ENCODE assay signal across 16 cellular contexts in the genomic region with DNA sequence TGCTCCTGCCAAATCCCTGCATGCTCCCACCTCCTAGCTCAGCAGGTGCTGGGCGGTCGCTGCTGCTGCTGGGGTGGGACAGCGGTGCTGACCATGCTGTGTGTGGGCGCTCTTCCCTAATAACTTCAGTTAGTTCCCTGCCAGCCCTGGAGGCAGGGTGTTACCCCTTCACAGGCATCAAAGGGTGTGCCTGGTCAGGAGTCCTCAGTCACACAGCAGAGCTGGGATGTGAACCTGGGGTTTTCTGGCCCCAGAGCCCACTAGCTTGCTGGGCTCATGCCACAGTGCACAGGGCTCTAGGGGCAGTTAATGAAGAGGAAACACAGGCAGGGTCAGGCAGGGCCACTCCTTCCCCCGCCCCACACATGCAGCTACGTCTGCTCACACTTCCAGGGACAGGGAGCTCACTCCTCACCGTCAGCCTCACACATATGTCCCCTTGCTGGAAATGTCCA. TPM values are rescaled to one million over a fixed set of nuclear protein-coding genes. Genes with fewer than 3 reads are reported as not detected.
DNase-seq lines count a peak whose midpoint lies in the region; ATAC-seq and TF ChIP-seq lines count a peak whose summit lies in the region.
"Had no signal": no experiment of that assay in that cellular context is flagged by ENCODE, and none has a peak within 500 bp of the region (broad histone marks: within the 10 kb centered on the region; RNA-seq: fewer than 3 reads in every experiment).

No MANE protein-coding gene starts in this region.

- ATAC-seq in foreskin keratinocyte (no peak), HG03097 (IDR thresholded peaks at IDR 0.05; ENCODE audit: low FRiP score, unreplicated experiment) (no peak)
- ATAC-seq: esophagus mucosa, left lobe of liver had no signal

- H2AK5ac ChIP-seq in mesenchymal stem cell (ENCODE audit: low read length, severe bottlenecking) = peak overlapping the region; percentile 80

- no peaks in the 10 kb centered on the region for H3K9me3 ChIP-seq in BLaER1 treated with 17β-estradiol and CSF1 and Interleukin-3, amounts not matched to agents 10 nM and 100 nM (replicated peaks in 1 of 11)
- no peaks in the 10 kb centered on the region for H3K9me3 ChIP-seq in colonic mucosa
- no peaks in the 10 kb centered on the region for H3K9me3 ChIP-seq in mesenchymal stem cell (ENCODE audit: control insufficient read depth, low read length)
- no peaks in the 10 kb centered on the region for H3K9me3 ChIP-seq in spleen
- H3K9me3 ChIP-seq: ovary had no signal

- TF ChIP-seq CTCF in colonic mucosa (IDR thresholded peaks at IDR 0.05) (no peak), spleen (IDR thresholded peaks at IDR 0.05 in 8 of 11, conservative IDR thresholded peaks at IDR 0.05 in 3 of 11) (no peak), foreskin keratinocyte (conservative IDR thresholded peaks at IDR 0.05) (no peak)

- peaks cover 87 to 100% (median 95%) of the 10 kb centered on the region in 10 experiments for H3K4me1 ChIP-seq in BLaER1 treated with 17β-estradiol and CSF1 and Interleukin-3, amounts not matched to agents 10 nM and 100 nM
- peaks cover 20% of the 10 kb centered on the region for H3K4me1 ChIP-seq in colonic mucosa
- peaks cover 68% of the 10 kb centered on the region for H3K4me1 ChIP-seq in mesenchymal stem cell (ENCODE audit: control insufficient read depth, insufficient read depth, low read depth, low read length)
- H3K4me1 ChIP-seq in spleen = peaks cover 59 to 100% (median 87%) of the 10 kb centered on the region in 6 donors
- peaks cover 10% of the 10 kb centered on the region for H3K4me1 ChIP-seq in foreskin keratinocyte

- no peaks in the 10 kb centered on the region for H4K20me1 ChIP-seq in BLaER1 treated with 17β-estradiol and CSF1 and Interleukin-3, amounts not matched to agents 10 nM and 100 nM

- H3K9ac ChIP-seq in BLaER1 treated with 17β-estradiol and CSF1 and Interleukin-3, amounts not matched to agents 10 nM and 100 nM = peak overlapping the region in 3 of 11 experiments; percentile 27 to 57 (median 39); a peak in 2 of 22 replicates
- H3K9ac ChIP-seq in colonic mucosa (ENCODE audit: low read depth in 2 of 2, low read length in 2 of 2) (no peak overlapping the region), mesenchymal stem cell (ENCODE audit: low read length) (no peak overlapping the region)

- DNase-seq in colonic mucosa (peak; percentile 28), mesenchymal stem cell (no peak), spleen (no peak), foreskin keratinocyte (no peak), HPDE6-E6E7 (ENCODE audit: extremely low spot score) (no peak), NCI-H1105 (lab: John Stamatoyannopoulos, UW) (no peak)
- DNase-seq: activated effector memory CD4-positive, alpha-beta T cell treated with Interleukin-2 at 50 U/mL for 16 hours; hypothalamus; NCI-H2029; NCI-H524; SW 1271 had no signal

- peak overlapping the region in 10 of 11 experiments; percentile 23 to 53 (median 39); a peak in 13 of 22 replicates for H3K27ac ChIP-seq in BLaER1 treated with 17β-estradiol and CSF1 and Interleukin-3, amounts not matched to agents 10 nM and 100 nM
- H3K27ac ChIP-seq in colonic mucosa = peak overlapping the region; percentile 51
- no peak overlapping the region for H3K27ac ChIP-seq in mesenchymal stem cell (ENCODE audit: low read length, poor library complexity, severe bottlenecking)
- peak overlapping the region; percentile 35 to 96 (median 90) for H3K27ac ChIP-seq in spleen
- H3K27ac ChIP-seq in foreskin keratinocyte = no peak overlapping the region
- H3K27ac ChIP-seq: ovary had no signal

- H2AFZ ChIP-seq in mesenchymal stem cell (ENCODE audit: low read depth, low read length) = no peak overlapping the region

- H3K23ac ChIP-seq in mesenchymal stem cell (ENCODE audit: low read length in 2 of 2) = no peak overlapping the region

- no peaks in the 10 kb centered on the region for H3K36me3 ChIP-seq in BLaER1 treated with 17β-estradiol and CSF1 and Interleukin-3, amounts not matched to agents 10 nM and 100 nM
- H3K36me3 ChIP-seq in colonic mucosa (no peaks in the 10 kb centered on the region), mesenchymal stem cell (ENCODE audit: control insufficient read depth in 1 of 2, insufficient read depth in 2 of 2, low read depth in 1 of 2, low read length in 2 of 2) (no peaks in the 10 kb centered on the region), spleen (no peaks in the 10 kb centered on the region)
- H3K36me3 ChIP-seq: ovary had no signal

- peak overlapping the region; percentile 7 to 99 (median 36); a peak in 16 of 22 replicates for H3K4me2 ChIP-seq in BLaER1 treated with 17β-estradiol and CSF1 and Interleukin-3, amounts not matched to agents 10 nM and 100 nM
- no peak overlapping the region for H3K4me2 ChIP-seq in mesenchymal stem cell (ENCODE audit: low read length, poor library complexity, severe bottlenecking)

- no peak for TF ChIP-seq POLR2A in spleen (IDR thresholded peaks at IDR 0.05)

- H2BK120ac ChIP-seq in mesenchymal stem cell (ENCODE audit: low read depth, low read length) = peak overlapping the region; percentile 83

- H3K14ac ChIP-seq in mesenchymal stem cell (ENCODE audit: low read length in 2 of 2) = peak overlapping the region; percentile 20 to 35

- H3K4ac ChIP-seq in mesenchymal stem cell (ENCODE audit: low read depth in 1 of 2, low read length in 2 of 2) = peak overlapping the region in 1 of 2 experiments; percentile 84

- H2BK5ac ChIP-seq in mesenchymal stem cell (ENCODE audit: low read depth, low read length, poor library complexity, severe bottlenecking) = no peak overlapping the region

- H4K91ac ChIP-seq in mesenchymal stem cell (ENCODE audit: low read length) = peak overlapping the region; percentile 98

- peak overlapping the region; percentile 97 for H4K8ac ChIP-seq in mesenchymal stem cell (ENCODE audit: low read length)

- H3K27me3 ChIP-seq in BLaER1 treated with 17β-estradiol and CSF1 and Interleukin-3, amounts not matched to agents 10 nM and 100 nM = no peaks in the 10 kb centered on the region
- H3K27me3 ChIP-seq in colonic mucosa (no peaks in the 10 kb centered on the region), mesenchymal stem cell (ENCODE audit: control insufficient read depth in 1 of 2, insufficient read depth in 1 of 2, low read length in 2 of 2) (no peaks in the 10 kb centered on the region), spleen (replicated peaks in 1 of 7) (peaks cover 0 to 12% (median 0%) of the 10 kb centered on the region in 7 donors), foreskin keratinocyte (no peaks in the 10 kb centered on the region)
- H3K27me3 ChIP-seq: ovary had no signal

- H3K4me3 ChIP-seq in BLaER1 treated with 17β-estradiol and CSF1 and Interleukin-3, amounts not matched to agents 10 nM and 100 nM = no peak overlapping the region
- H3K4me3 ChIP-seq in colonic mucosa (no peak overlapping the region), mesenchymal stem cell (ENCODE audit: insufficient read depth in 1 of 2, low read depth in 1 of 2, low read length in 2 of 2) (no peak overlapping the region), spleen (no peak overlapping the region)
- H3K4me3 ChIP-seq: ovary had no signal

- intact Hi-C loops in colonic mucosa (cut with DNase I) (no loop called here), spleen (cut with DNase I; ENCODE audit: low total_unique reads) (no loop called here)

- H3K79me1 ChIP-seq in mesenchymal stem cell (replicated peaks; ENCODE audit: low read length, poor library complexity, severe bottlenecking) = no peaks in the 10 kb centered on the region

- WGBS in mesenchymal stem cell = 89% methylated on average over 7 of the region's 7 CpGs
- 70 to 92% (median 78%) methylated on average over 6 to 7 of the region's 7 CpGs for WGBS in spleen, 5 donors

- peak overlapping the region; percentile 87 to 96 for H2BK12ac ChIP-seq in mesenchymal stem cell (ENCODE audit: low read length in 2 of 2)

- H2BK15ac ChIP-seq in mesenchymal stem cell (ENCODE audit: low read depth, poor library complexity, severe bottlenecking) = peak overlapping the region; percentile 92

- H3K18ac ChIP-seq in mesenchymal stem cell (ENCODE audit: low read depth in 1 of 2, low read length in 2 of 2) = peak overlapping the region; percentile 80 to 87

RNA-seq across cellular contexts. Expression of gene PLXND1, which starts 16.0 kb away (rescaled TPM):
- total RNA-seq in colonic mucosa (10 to 100 TPM; 25.6 to 26.7 TPM), spleen (100 to 1,000 TPM; 121 to 238 (median 170) TPM), foreskin keratinocyte (1.8 and 3.1 TPM in 2 replicates)
- polyA plus RNA-seq in mesenchymal stem cell (2013, experiment 1 of 2) = 288 TPM
- 288 TPM for polyA plus RNA-seq in mesenchymal stem cell (2013, experiment 2 of 2)
- polyA plus RNA-seq in spleen (10 to 100 TPM; 44.4 to 97.9 (median 79.2) TPM), foreskin keratinocyte (1.3 and 2.5 TPM in 2 replicates)

Comparison
In these comparisons a context has a peak if more than half of its experiments do, and no peak if none do; other contexts are left out.
1. H3K27ac ChIP-seq: peak in BLaER1 treated with 17β-estradiol and CSF1 and Interleukin-3, amounts not matched to agents 10 nM and 100 nM (10 of 11), colonic mucosa (single experiment) and spleen (8 of 8); none in mesenchymal stem cell (single experiment) and foreskin keratinocyte (single experiment).
2. RNA of gene PLXND1, which starts 16.0 kb away (total RNA-seq): 121 to 238 TPM in spleen; 25.6 to 26.7 TPM in colonic mucosa and 1.8 to 3.1 TPM in foreskin keratinocyte; every median in the first group is over 4 times any median in the second.